8 cellular contexts compared by ENCODE assay signal in genomic region chr4:5998333-5998936, GRCh38. TPM values are rescaled to one million over a fixed set of nuclear protein-coding genes. Genes with fewer than 3 reads are reported as not detected.
A peak's percentile ranks its signal among the peaks of the same experiment; 100 is the strongest.
DNase-seq lines count a peak whose midpoint lies in the region; ATAC-seq and TF ChIP-seq lines count a peak whose summit lies in the region.

No MANE protein-coding gene starts in this region.

- H3K27me3 Mint-ChIP-seq in nephron (ENCODE audit: low read depth): peaks cover 48% of the 10 kb centered on the region

- DNase-seq in BE2C (peak; percentile 78), NCI-H69 (lab: John Stamatoyannopoulos, UW) (peak; percentile 63), fibroblast of lung (ENCODE audit: low read depth in 2 of 2) (peak; percentile 38 to 56), thyroid gland (peak; percentile 73 to 74)
- DNase-seq in activated CD8-positive, alpha-beta memory T cell treated with anti-CD3 and anti-CD28 coated beads, Interleukin-2, amount 50 U/mL, for 48 hours: peak; percentile 68

- peaks cover 15% of the 10 kb centered on the region for H3K4me1 Mint-ChIP-seq in nephron

- TF ChIP-seq CTCF in BE2C (IDR thresholded peaks at IDR 0.05; ENCODE audit: low read depth, low read length) (peak; percentile 100), fibroblast of lung (conservative IDR thresholded peaks at IDR 0.05 in 1 of 2, IDR thresholded peaks at IDR 0.05 in 1 of 2; ENCODE audit: low read depth in 1 of 2, low read length in 2 of 2) (peak; percentile 64 to 90), nephron (IDR thresholded peaks at IDR 0.05; ENCODE audit: unreplicated experiment in 3 of 3) (peak; percentile 92 to 98 (median 97)), thyroid gland (IDR thresholded peaks at IDR 0.05) (peak; percentile 83 to 95 (median 90))

- peaks cover 3% of the 10 kb centered on the region for H3K9me3 Mint-ChIP-seq in nephron

- no peak overlapping the region for H3K9ac ChIP-seq in fibroblast of lung (ENCODE audit: insufficient read depth, low read length)

- no peaks in the 10 kb centered on the region for H3K79me2 ChIP-seq in fibroblast of lung (ENCODE audit: control insufficient read depth, insufficient read depth, low read length)

- H3K27me3 ChIP-seq in BE2C (no peaks in the 10 kb centered on the region), fibroblast of lung (ENCODE audit: control insufficient read depth, insufficient read depth, low read length) (no peaks in the 10 kb centered on the region), thyroid gland (no peaks in the 10 kb centered on the region)

- no peaks in the 10 kb centered on the region for H4K20me1 ChIP-seq in fibroblast of lung (ENCODE audit: control insufficient read depth, extremely low read depth, insufficient read depth, low read length)

- no peak overlapping the region for H3K4me2 ChIP-seq in fibroblast of lung (ENCODE audit: extremely low read depth, insufficient read depth, low read length)

- H3K27ac ChIP-seq in fibroblast of lung (ENCODE audit: insufficient read depth, low read length) (no peak overlapping the region), thyroid gland (no peak overlapping the region)

- peak; percentile 79 for ATAC-seq in GM18858 (IDR thresholded peaks at IDR 0.05; ENCODE audit: unreplicated experiment)
- ATAC-seq in HG03354 (IDR thresholded peaks at IDR 0.05; ENCODE audit: poor library complexity, severe bottlenecking, unreplicated experiment): peak; percentile 73

- no peaks in the 10 kb centered on the region for H3K36me3 Mint-ChIP-seq in nephron (ENCODE audit: low read depth)

- H3K27ac Mint-ChIP-seq in nephron: no peak overlapping the region

- no peak for TF ChIP-seq POLR2A in thyroid gland (IDR thresholded peaks at IDR 0.05)

- no peak overlapping the region for H2AFZ ChIP-seq in fibroblast of lung (ENCODE audit: low read length)

- H3K4me3 Mint-ChIP-seq in nephron: no peak overlapping the region

- WGBS in thyroid gland, 2 donors: 2 to 3% methylated on average over 8 to 9 of the region's 9 CpGs

- H3K4me1 ChIP-seq in BE2C (peaks cover 8% of the 10 kb centered on the region), fibroblast of lung (ENCODE audit: control insufficient read depth, extremely low read depth, insufficient read depth, low read length) (no peaks in the 10 kb centered on the region), thyroid gland (no peaks in the 10 kb centered on the region)

- intact Hi-C loops in thyroid gland (cut with DNase I): loop anchor here (5.0 to 10.0 kb wide), 2 partner anchors 246 to 334 kb away; no protein-coding TSS in a partner anchor

- H3K36me3 ChIP-seq in BE2C: no peaks in the 10 kb centered on the region
- H3K36me3 ChIP-seq in fibroblast of lung (ENCODE audit: control insufficient read depth, insufficient read depth, low read length): no peaks in the 10 kb centered on the region
- no peaks in the 10 kb centered on the region for H3K36me3 ChIP-seq in thyroid gland

- H3K9me3 ChIP-seq in BE2C: no peaks in the 10 kb centered on the region
- no peaks in the 10 kb centered on the region for H3K9me3 ChIP-seq in fibroblast of lung (ENCODE audit: control insufficient read depth, insufficient read depth, low read depth, low read length)
- H3K9me3 ChIP-seq in thyroid gland: no peaks in the 10 kb centered on the region

- H3K4me3 ChIP-seq in BE2C (ENCODE audit: low read depth, low read length) (no peak overlapping the region), fibroblast of lung (replicated peaks in 1 of 4; ENCODE audit: control extremely low read depth in 1 of 4, insufficient read depth in 1 of 4, low read depth in 3 of 4, low read length in 4 of 4) (no peak overlapping the region), thyroid gland (replicated peaks in 1 of 3) (no peak overlapping the region)

RNA-seq across cellular contexts. Expression of gene C4orf50, which starts 19.8 kb away (rescaled TPM):
- 0.71 TPM for polyA plus RNA-seq in BE2C (2012; ENCODE audit: insufficient read depth, insufficient read length, low read depth)
- not detected in 2 replicates for total RNA-seq in fibroblast of lung
- not detected in 2 replicates for polyA plus RNA-seq in fibroblast of lung
- not detected in 2 replicates for polyA plus RNA-seq in fibroblast of lung (2012)
- polyA minus RNA-seq in fibroblast of lung (ENCODE audit: low replicate concordance): not detected in 2 replicates
- total RNA-seq in thyroid gland: under 1 TPM in 3 of 4 donors, not detected in 1; 0.11 to 0.15 (median 0.13) TPM
